9 cellular contexts compared by ENCODE assay signal in the genomic region with DNA sequence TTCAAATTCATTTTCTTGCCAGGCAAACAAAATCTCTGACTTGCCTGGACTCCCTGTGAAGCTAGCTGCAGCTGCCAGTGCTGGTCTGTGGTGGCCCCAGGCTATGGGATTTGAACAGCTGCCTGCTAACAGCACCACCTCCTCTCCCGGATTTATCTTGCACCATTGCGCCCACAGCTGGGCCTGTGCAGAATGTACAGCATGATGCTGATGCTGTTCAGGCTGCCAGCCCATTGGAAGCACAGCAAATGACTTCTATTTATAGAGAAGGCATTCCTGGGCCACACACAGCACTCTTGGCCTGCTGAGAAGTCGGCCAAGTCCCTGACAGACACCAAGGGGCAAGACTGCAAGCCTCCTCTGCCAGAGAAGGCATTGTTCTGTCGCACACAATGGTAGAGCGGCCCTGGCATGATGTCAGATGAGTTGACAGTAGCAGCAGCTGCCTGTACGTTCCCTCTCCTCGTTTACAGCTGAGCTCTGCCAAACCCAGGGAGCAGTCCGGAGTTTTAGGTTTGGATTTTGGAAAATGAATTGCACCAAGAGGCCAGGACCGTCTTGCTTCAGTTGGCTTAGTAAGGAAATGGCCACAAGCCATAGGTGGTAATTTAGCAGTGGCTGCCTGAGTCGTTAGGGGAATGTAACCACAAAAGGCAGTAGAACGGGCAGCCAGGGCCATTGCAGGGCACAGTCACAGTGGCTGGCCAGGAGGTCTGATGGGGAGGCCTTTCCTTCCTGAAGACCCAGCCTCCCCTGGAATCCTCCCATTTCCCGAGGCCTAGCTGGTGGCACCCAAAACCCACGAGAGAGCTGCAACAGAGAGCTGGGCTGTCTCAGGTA. TPM values are rescaled to one million over a fixed set of nuclear protein-coding genes. Genes with fewer than 3 reads are reported as not detected.
DNase-seq lines count a peak whose midpoint lies in the region; ATAC-seq and TF ChIP-seq lines count a peak whose summit lies in the region.
"Had no signal": no experiment of that assay in that cellular context is flagged by ENCODE, and none has a peak within 500 bp of the region (broad histone marks: within the 10 kb centered on the region; RNA-seq: fewer than 3 reads in every experiment).

No MANE protein-coding gene starts in this region.

- no peaks in the 10 kb centered on the region for H3K9me3 ChIP-seq in Peyer's patch

- H3K4me1 ChIP-seq in Peyer's patch = peaks cover 0 to 12% (median 0%) of the 10 kb centered on the region in 4 donors

- TF ChIP-seq CTCF in Peyer's patch (IDR thresholded peaks at IDR 0.05) = no peak

- no peaks in the 10 kb centered on the region for H3K9me3 Mint-ChIP-seq in natural killer cell treated with Interleukin-12 subunit alpha and Interleukin-12 subunit beta and Interleukin-15 and Interleukin-18, amount 100 ng/mL, for 72 hours
- no peaks in the 10 kb centered on the region for H3K9me3 Mint-ChIP-seq in effector memory CD8-positive, alpha-beta T cell

- no peak for TF ChIP-seq POLR2A in Peyer's patch (IDR thresholded peaks at IDR 0.05)

- H3K4me3 Mint-ChIP-seq in natural killer cell treated with Interleukin-12 subunit alpha and Interleukin-12 subunit beta and Interleukin-15 and Interleukin-18, amount 100 ng/mL, for 72 hours = no peak overlapping the region
- H3K4me3 Mint-ChIP-seq in effector memory CD8-positive, alpha-beta T cell = no peak overlapping the region
- H3K4me3 Mint-ChIP-seq: B cell had no signal

- no peak overlapping the region for H3K4me3 ChIP-seq in Peyer's patch

- no peak overlapping the region for H3K27ac Mint-ChIP-seq in natural killer cell treated with Interleukin-12 subunit alpha and Interleukin-12 subunit beta and Interleukin-15 and Interleukin-18, amount 100 ng/mL, for 72 hours
- no peak overlapping the region for H3K27ac Mint-ChIP-seq in effector memory CD8-positive, alpha-beta T cell
- H3K27ac Mint-ChIP-seq: B cell had no signal

- H3K36me3 Mint-ChIP-seq in natural killer cell treated with Interleukin-12 subunit alpha and Interleukin-12 subunit beta and Interleukin-15 and Interleukin-18, amount 100 ng/mL, for 72 hours = no peaks in the 10 kb centered on the region
- H3K36me3 Mint-ChIP-seq in effector memory CD8-positive, alpha-beta T cell (ENCODE audit: insufficient read depth) = no peaks in the 10 kb centered on the region

- DNase-seq in NCI-H2171 treated with DMSO at 0.1 percent for 48 hours (lab: John Stamatoyannopoulos, UW) (peak; percentile 68), NCI-H2171 (lab: John Stamatoyannopoulos, UW) (no peak), Peyer's patch (no peak), nucleus accumbens (lab: John Stamatoyannopoulos, UW) (peak; percentile 22 to 98 (median 88))
- DNase-seq in natural killer cell treated with Interleukin-12 subunit alpha and Interleukin-12 subunit beta and Interleukin-15 and Interleukin-18, amount 100 ng/mL, for 72 hours (ENCODE audit: low spot score) = no peak
- DNase-seq in effector memory CD8-positive, alpha-beta T cell = no peak

- no peaks in the 10 kb centered on the region for H3K36me3 ChIP-seq in Peyer's patch

- no peaks in the 10 kb centered on the region for H3K27me3 ChIP-seq in Peyer's patch

- H3K4me1 Mint-ChIP-seq in natural killer cell treated with Interleukin-12 subunit alpha and Interleukin-12 subunit beta and Interleukin-15 and Interleukin-18, amount 100 ng/mL, for 72 hours (ENCODE audit: low read depth in 2 of 2) = peaks cover 24 to 28% of the 10 kb centered on the region in 2 donors
- peaks cover 12 to 15% of the 10 kb centered on the region in 2 donors for H3K4me1 Mint-ChIP-seq in effector memory CD8-positive, alpha-beta T cell (ENCODE audit: low read depth in 2 of 2)

- no peaks in the 10 kb centered on the region for H3K27me3 Mint-ChIP-seq in natural killer cell treated with Interleukin-12 subunit alpha and Interleukin-12 subunit beta and Interleukin-15 and Interleukin-18, amount 100 ng/mL, for 72 hours
- no peaks in the 10 kb centered on the region for H3K27me3 Mint-ChIP-seq in effector memory CD8-positive, alpha-beta T cell
- H3K27me3 Mint-ChIP-seq: B cell had no signal

- ATAC-seq in esophagus mucosa (peak; percentile 87), HG02970 (IDR thresholded peaks at IDR 0.05; ENCODE audit: low FRiP score, unreplicated experiment) (no peak)
- ATAC-seq in natural killer cell treated with Interleukin-12 subunit alpha and Interleukin-12 subunit beta and Interleukin-15 and Interleukin-18, amount 100 ng/mL, for 72 hours = no peak
- ATAC-seq in effector memory CD8-positive, alpha-beta T cell (replicated peaks) = no peak

- peak overlapping the region in 3 of 4 donors; percentile 6 to 57 (median 13) for H3K27ac ChIP-seq in Peyer's patch

RNA-seq across cellular contexts. Expression of gene MTURN, which starts 38.5 kb away (rescaled TPM):
- 10 to 100 TPM in 3 of 4 donors, 1 to 10 TPM in 1; 2.3 to 18.2 (median 13.8) TPM for total RNA-seq in Peyer's patch
- 6.1 TPM for total RNA-seq in esophagus mucosa
- total RNA-seq in natural killer cell treated with Interleukin-12 subunit alpha and Interleukin-12 subunit beta and Interleukin-15 and Interleukin-18, amount 100 ng/mL, for 72 hours = 10 to 100 TPM in 1 of 2 donors, 1 to 10 TPM in 1; 3.6 to 10.2 TPM

Comparison
In these comparisons a context has a peak if more than half of its experiments do, and no peak if none do; other contexts are left out.
1. DNase-seq: peak in NCI-H2171 treated with DMSO at 0.1 percent for 48 hours (single experiment) and nucleus accumbens (56 of 56); none in NCI-H2171 (single experiment), Peyer's patch (0 of 3), natural killer cell treated with Interleukin-12 subunit alpha and Interleukin-12 subunit beta and Interleukin-15 and Interleukin-18, amount 100 ng/mL, for 72 hours (single experiment) and effector memory CD8-positive, alpha-beta T cell (0 of 3).